Comparison of ENCODE assay signal across 8 cellular contexts in genomic region chr2:169767243-169767888, GRCh38. TPM values are rescaled to one million over a fixed set of nuclear protein-coding genes. Genes with fewer than 3 reads are reported as not detected.
DNase-seq lines count a peak whose midpoint lies in the region; ATAC-seq, FAIRE-seq and TF ChIP-seq lines count a peak whose summit lies in the region.

No MANE protein-coding gene starts in this region.

- TF ChIP-seq CTCF in VCaP (conservative IDR thresholded peaks at IDR 0.05) (peak; percentile 84), cardiac fibroblast (IDR thresholded peaks at IDR 0.05; ENCODE audit: low read depth, low read length) (peak; percentile 67)

- peak; percentile 78 for FAIRE-seq in G401.6 (lab: Jason Lieb, UNC)

- intact Hi-C loops in left colon (cut with DNase I, micrococcal nuclease): no loop called here

- H3K27ac ChIP-seq in VCaP: no peak overlapping the region

- ATAC-seq in left colon: peak; percentile 69
- no peak for ATAC-seq in GM19467 (IDR thresholded peaks at IDR 0.05; ENCODE audit: unreplicated experiment)

- no peak overlapping the region for H3K4me3 ChIP-seq in cardiac fibroblast (replicated peaks in 1 of 2; ENCODE audit: low read depth in 2 of 2, low read length in 2 of 2)

- DNase-seq in KG1 (lab: John Stamatoyannopoulos, UW) (peak; percentile 51), cardiac fibroblast (ENCODE audit: low read depth in 2 of 2) (peak; percentile 74 to 75), left colon (peak; percentile 50 to 78), NCI-H187 (lab: John Stamatoyannopoulos, UW) (no peak)
- peak in 2 of 3 donors; percentile 10 to 20 for DNase-seq in stimulated activated CD4-positive, alpha-beta T cell treated with anti-CD3 and anti-CD28 coated beads, TNF-alpha, amount 100 ng/mL, for 1 hour (ENCODE audit: low read depth in 3 of 3, low spot score in 1 of 3)

RNA-seq across cellular contexts. Expression of gene SSB, which starts 31.3 kb away (rescaled TPM):
- total RNA-seq in left colon: 10 to 100 TPM; 40.5 to 43.7 TPM

RNA-seq across cellular contexts. Expression of gene KLHL23, which starts 33.7 kb away (rescaled TPM):
- 10 to 100 TPM in 1 of 2 donors, 1 to 10 TPM in 1; 9.7 to 12.9 TPM for total RNA-seq in left colon

RNA-seq across cellular contexts. Expression of gene METTL5, which starts 57.3 kb away (rescaled TPM):
- 10 to 100 TPM; 42.2 to 44.7 TPM for total RNA-seq in left colon

RNA-seq across cellular contexts. Expression of gene UBR3, which starts 59.9 kb away (rescaled TPM):
- 10 to 100 TPM; 36.8 to 41.5 TPM for total RNA-seq in left colon

Comparison
In these comparisons a context has a peak if more than half of its experiments do, and no peak if none do; other contexts are left out.
1. DNase-seq: peak in KG1 (single experiment), cardiac fibroblast (2 of 2), left colon (2 of 2) and stimulated activated CD4-positive, alpha-beta T cell treated with anti-CD3 and anti-CD28 coated beads, TNF-alpha, amount 100 ng/mL, for 1 hour (2 of 3); none in NCI-H187 (0 of 2).